ENCODE assay signal across 10 cellular contexts in the genomic region with DNA sequence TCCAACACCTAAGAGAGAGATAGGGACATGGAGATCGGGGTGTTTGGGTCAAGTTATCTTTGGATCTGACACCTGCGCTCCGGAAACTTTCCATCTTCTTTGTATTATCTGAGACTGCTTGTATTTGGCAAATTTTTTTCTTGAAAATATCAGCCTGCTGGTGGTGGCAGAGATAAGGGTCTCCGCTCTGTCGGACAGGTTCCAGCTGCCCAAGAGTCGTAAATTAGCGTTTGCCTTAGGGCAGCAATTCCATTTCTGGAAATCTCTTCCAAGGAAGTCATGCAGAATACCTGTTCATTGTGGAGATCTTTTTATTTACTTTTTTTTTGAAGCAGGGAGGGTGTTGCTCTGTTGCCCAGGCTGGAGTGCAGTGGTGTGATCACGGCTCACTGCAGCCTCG. TPM values are rescaled to one million over a fixed set of nuclear protein-coding genes. Genes with fewer than 3 reads are reported as not detected.
DNase-seq lines count a peak whose midpoint lies in the region; ATAC-seq and TF ChIP-seq lines count a peak whose summit lies in the region.
"Had no signal": no experiment of that assay in that cellular context is flagged by ENCODE, and none has a peak within 500 bp of the region (broad histone marks: within the 10 kb centered on the region; RNA-seq: fewer than 3 reads in every experiment).

No MANE protein-coding gene starts in this region.

- H3K9me2 ChIP-seq in MM.1S (replicated peaks; ENCODE audit: insufficient read depth, low read length), result no peaks in the 10 kb centered on the region

- POLR2A ChIA-PET in naive thymus-derived CD8-positive, alpha-beta T cell (lab: Charles Lee), result no interaction called here

- H3F3A ChIP-seq in MM.1S (ENCODE audit: insufficient read depth, low read length), result no peaks in the 10 kb centered on the region; the same call in 1 of the 2 replicates

- H3K4me3 ChIP-seq in CD4-positive, CD25-positive, alpha-beta regulatory T cell (ENCODE audit: low read depth, low read length), result no peak overlapping the region
- peak overlapping the region; percentile 65 for H3K4me3 ChIP-seq in MM.1S (ENCODE audit: low read length)
- H3K4me3 ChIP-seq in dorsolateral prefrontal cortex, result peak overlapping the region in 49 of 59 donors; percentile 34 to 70 (median 54)

- no peak for DNase-seq in CD4-positive, CD25-positive, alpha-beta regulatory T cell
- DNase-seq in MM.1S, result no peak
- no peak for DNase-seq in dorsolateral prefrontal cortex
- no peak for DNase-seq in naive thymus-derived CD8-positive, alpha-beta T cell
- no peak for DNase-seq in SKM-1 treated with dmso at 0.1 percent for 144 hours (lab: John Stamatoyannopoulos, UW; ENCODE audit: unreplicated experiment)
- no peak for DNase-seq in AG08396 (ENCODE audit: low spot score)
- DNase-seq in SW480 (ENCODE audit: low spot score), result no peak
- DNase-seq in central memory CD4-positive, alpha-beta T cell, result no peak
- DNase-seq: NCI-H2227 treated with DMSO at 0.1 percent for 48 hours had no signal

- H3K36me3 Mint-ChIP-seq in CD4-positive, CD25-positive, alpha-beta regulatory T cell, result no peaks in the 10 kb centered on the region
- H3K36me3 Mint-ChIP-seq in naive thymus-derived CD8-positive, alpha-beta T cell, result no peaks in the 10 kb centered on the region

- peaks cover 8% of the 10 kb centered on the region for H3K4me1 ChIP-seq in CD4-positive, CD25-positive, alpha-beta regulatory T cell (ENCODE audit: control insufficient read depth, insufficient read depth, low read length, poor library complexity, severe bottlenecking)
- peaks cover 3% of the 10 kb centered on the region; the same call in 1 of the 2 replicates for H3K4me1 ChIP-seq in MM.1S (ENCODE audit: low read length)

- peak overlapping the region; percentile 89 for H2AFZ ChIP-seq in MM.1S (ENCODE audit: low read length)

- H3K27me3 Mint-ChIP-seq in CD4-positive, CD25-positive, alpha-beta regulatory T cell, result peaks cover 19% of the 10 kb centered on the region
- peaks cover 0 to 7% (median 4%) of the 10 kb centered on the region in 5 donors for H3K27me3 Mint-ChIP-seq in naive thymus-derived CD8-positive, alpha-beta T cell

- no peak overlapping the region for H3K27ac ChIP-seq in CD4-positive, CD25-positive, alpha-beta regulatory T cell (ENCODE audit: insufficient read depth, low read length, poor library complexity, severe bottlenecking)
- H3K27ac ChIP-seq in MM.1S (ENCODE audit: low read length) (no peak overlapping the region), dorsolateral prefrontal cortex (no peak overlapping the region)
- H3K27ac ChIP-seq: pancreas had no signal

- peaks cover 0 to 10% (median 2%) of the 10 kb centered on the region in 4 donors for H3K4me1 Mint-ChIP-seq in CD4-positive, CD25-positive, alpha-beta regulatory T cell
- peaks cover 0 to 11% (median 5%) of the 10 kb centered on the region in 4 donors for H3K4me1 Mint-ChIP-seq in naive thymus-derived CD8-positive, alpha-beta T cell

- no peaks in the 10 kb centered on the region for H3K9me3 ChIP-seq in CD4-positive, CD25-positive, alpha-beta regulatory T cell (ENCODE audit: control insufficient read depth in 2 of 2, low read length in 2 of 2)
- H3K9me3 ChIP-seq in MM.1S (replicated peaks; ENCODE audit: insufficient read depth, low read length), result no peaks in the 10 kb centered on the region
- H3K9me3 ChIP-seq: pancreas had no signal

- peaks cover 0 to 3% (median 0%) of the 10 kb centered on the region in 7 donors for H3K9me3 Mint-ChIP-seq in CD4-positive, CD25-positive, alpha-beta regulatory T cell
- no peaks in the 10 kb centered on the region for H3K9me3 Mint-ChIP-seq in naive thymus-derived CD8-positive, alpha-beta T cell

- intact Hi-C loops in dorsolateral prefrontal cortex (cut with DNase I), result no loop called here

- no peaks in the 10 kb centered on the region for H3K36me3 ChIP-seq in CD4-positive, CD25-positive, alpha-beta regulatory T cell (ENCODE audit: control insufficient read depth, insufficient read depth, low read length)
- H3K36me3 ChIP-seq in MM.1S (replicated peaks; ENCODE audit: insufficient read depth, low read length), result no peaks in the 10 kb centered on the region
- H3K36me3 ChIP-seq: pancreas had no signal

- H3K4me2 ChIP-seq in MM.1S (ENCODE audit: low read depth, low read length), result peak overlapping the region; percentile 89

- peak overlapping the region; percentile 15; the same call in 1 of the 2 replicates for H3K9ac ChIP-seq in MM.1S (ENCODE audit: low read length)

- H3K27me3 ChIP-seq in CD4-positive, CD25-positive, alpha-beta regulatory T cell (ENCODE audit: control insufficient read depth, insufficient read depth, low read length), result peaks cover 2% of the 10 kb centered on the region
- no peaks in the 10 kb centered on the region for H3K27me3 ChIP-seq in MM.1S (replicated peaks; ENCODE audit: insufficient read depth, low read length)
- no peaks in the 10 kb centered on the region for H3K27me3 ChIP-seq in dorsolateral prefrontal cortex
- H3K27me3 ChIP-seq: pancreas had no signal

- no peaks in the 10 kb centered on the region for H4K20me1 ChIP-seq in MM.1S (ENCODE audit: insufficient read depth, low read length)

- H3K27ac Mint-ChIP-seq in CD4-positive, CD25-positive, alpha-beta regulatory T cell, result no peak overlapping the region
- H3K27ac Mint-ChIP-seq in naive thymus-derived CD8-positive, alpha-beta T cell, result peak overlapping the region in 3 of 10 donors; percentile 15 to 84 (median 31)

- peak overlapping the region in 3 of 4 donors; percentile 56 to 82 (median 65) for H3K4me3 Mint-ChIP-seq in CD4-positive, CD25-positive, alpha-beta regulatory T cell
- peak overlapping the region; percentile 61 to 81 (median 73) for H3K4me3 Mint-ChIP-seq in naive thymus-derived CD8-positive, alpha-beta T cell

- ATAC-seq in CD4-positive, CD25-positive, alpha-beta regulatory T cell (ENCODE audit: low read depth in 2 of 2), result no peak
- ATAC-seq in naive thymus-derived CD8-positive, alpha-beta T cell, result no peak

- TF ChIP-seq CTCF in MM.1S (IDR thresholded peaks at IDR 0.05; ENCODE audit: low read length), result no peak
- TF ChIP-seq CTCF in dorsolateral prefrontal cortex (IDR thresholded peaks at IDR 0.05 in 54 of 56, conservative IDR thresholded peaks at IDR 0.05 in 2 of 56; ENCODE audit: low read depth in 1 of 56, partially characterized antibody in 56 of 56), result no peak

- no peaks in the 10 kb centered on the region for H3K79me2 ChIP-seq in MM.1S (ENCODE audit: low read length)

RNA-seq across cellular contexts. Expression of gene CSNK1E, which starts 19.5 kb away (rescaled TPM):
- total RNA-seq in CD4-positive, CD25-positive, alpha-beta regulatory T cell, result 154 TPM
- 10 to 100 TPM in 2 of 4 donors, 1 to 10 TPM in 2; 7.4 to 12.4 (median 9.5) TPM for polyA plus RNA-seq in CD4-positive, CD25-positive, alpha-beta regulatory T cell
- 100 to 1,000 TPM; 150 to 281 (median 197) TPM for total RNA-seq in dorsolateral prefrontal cortex
- 100 to 1,000 TPM; 113 to 116 TPM for total RNA-seq in naive thymus-derived CD8-positive, alpha-beta T cell
- polyA plus RNA-seq in naive thymus-derived CD8-positive, alpha-beta T cell, result 10 to 100 TPM in 2 of 3 donors, 1 to 10 TPM in 1; 9.1 to 16.1 (median 15.0) TPM
